In genomic region chr3:156551746-156552145, GRCh38 we compare ENCODE assay signal across 12 cellular contexts. TPM values are rescaled to one million over a fixed set of nuclear protein-coding genes. Genes with fewer than 3 reads are reported as not detected.
A peak's percentile ranks its signal among the peaks of the same experiment; 100 is the strongest.
DNase-seq lines count a peak whose midpoint lies in the region; ATAC-seq lines count a peak whose summit lies in the region.
"Had no signal": no experiment of that assay in that cellular context is flagged by ENCODE, and none has a peak within 500 bp of the region (broad histone marks: within the 10 kb centered on the region; RNA-seq: fewer than 3 reads in every experiment).

No MANE protein-coding gene starts in this region.

- H3K27ac Mint-ChIP-seq in activated CD4-positive, alpha-beta memory T cell treated with anti-CD3 and anti-CD28 coated beads for 36 hours: peak overlapping the region; percentile 11
- no peak overlapping the region for H3K27ac Mint-ChIP-seq in activated CD4-positive, alpha-beta memory T cell treated with anti-CD3 and anti-CD28 coated beads, Interleukin-2, amount 10 ng/mL, durations not matched to agents 7 days and 5 days

- H3K4me3 ChIP-seq in skeletal muscle cell (ENCODE audit: low read depth, low read length): peak overlapping the region; percentile 85
- H3K4me3 ChIP-seq: A549, suprapubic skin had no signal

- POLR2A ChIA-PET in activated CD4-positive, alpha-beta memory T cell treated with anti-CD3 and anti-CD28 coated beads for 36 hours (lab: Charles Lee): no interaction called here
- POLR2A ChIA-PET in activated CD4-positive, alpha-beta memory T cell treated with anti-CD3 and anti-CD28 coated beads, Interleukin-2, amount 10 ng/mL, durations not matched to agents 7 days and 5 days (lab: Charles Lee): interaction anchor here (1.1 kb wide), 1 partner anchor 123 kb away, joined by 3 read pairs; the partner anchor contains the start of gene TIPARP

- no peak for ATAC-seq in GM19455 (IDR thresholded peaks at IDR 0.05; ENCODE audit: unreplicated experiment)
- ATAC-seq: A549 had no signal

- H3K27me3 Mint-ChIP-seq in activated CD4-positive, alpha-beta memory T cell treated with anti-CD3 and anti-CD28 coated beads for 36 hours: no peaks in the 10 kb centered on the region
- H3K27me3 Mint-ChIP-seq in activated CD4-positive, alpha-beta memory T cell treated with anti-CD3 and anti-CD28 coated beads, Interleukin-2, amount 10 ng/mL, durations not matched to agents 7 days and 5 days: no peaks in the 10 kb centered on the region

- H3K4me1 Mint-ChIP-seq in activated CD4-positive, alpha-beta memory T cell treated with anti-CD3 and anti-CD28 coated beads for 36 hours (ENCODE audit: low read depth): peaks cover 59% of the 10 kb centered on the region
- peaks cover 64% of the 10 kb centered on the region for H3K4me1 Mint-ChIP-seq in activated CD4-positive, alpha-beta memory T cell treated with anti-CD3 and anti-CD28 coated beads, Interleukin-2, amount 10 ng/mL, durations not matched to agents 7 days and 5 days

- no peak overlapping the region for H3K4me3 Mint-ChIP-seq in activated CD4-positive, alpha-beta memory T cell treated with anti-CD3 and anti-CD28 coated beads for 36 hours
- no peak overlapping the region for H3K4me3 Mint-ChIP-seq in activated CD4-positive, alpha-beta memory T cell treated with anti-CD3 and anti-CD28 coated beads, Interleukin-2, amount 10 ng/mL, durations not matched to agents 7 days and 5 days

- DNase-seq in activated CD4-positive, alpha-beta memory T cell treated with anti-CD3 and anti-CD28 coated beads for 36 hours: no peak
- no peak for DNase-seq in activated CD4-positive, alpha-beta memory T cell treated with anti-CD3 and anti-CD28 coated beads, Interleukin-2, amount 10 ng/mL, durations not matched to agents 7 days and 5 days
- DNase-seq in SW 1271 (lab: John Stamatoyannopoulos, UW): peak; percentile 26 to 74
- peak; percentile 76 for DNase-seq in fibroblast of gingiva (ENCODE audit: low read depth)
- DNase-seq in skeletal muscle cell (ENCODE audit: low read depth): no peak
- DNase-seq in islet precursor cell: no peak
- no peak for DNase-seq in COLO829 (ENCODE audit: low spot score)
- DNase-seq: NCI-H524 treated with DMSO at 0.1 percent for 48 hours, WERI-Rb-1 had no signal

- intact Hi-C loops in activated CD4-positive, alpha-beta memory T cell treated with anti-CD3 and anti-CD28 coated beads for 36 hours (cut with micrococcal nuclease): loop anchor here (10.0 kb wide), 1 partner anchor 697 kb away; the partner anchor contains the start of gene SLC33A1

- no peaks in the 10 kb centered on the region for H3K9me3 Mint-ChIP-seq in activated CD4-positive, alpha-beta memory T cell treated with anti-CD3 and anti-CD28 coated beads for 36 hours
- H3K9me3 Mint-ChIP-seq in activated CD4-positive, alpha-beta memory T cell treated with anti-CD3 and anti-CD28 coated beads, Interleukin-2, amount 10 ng/mL, durations not matched to agents 7 days and 5 days: no peaks in the 10 kb centered on the region

- CTCF ChIA-PET in activated CD4-positive, alpha-beta memory T cell treated with anti-CD3 and anti-CD28 coated beads for 36 hours (lab: Charles Lee): interaction anchor here (1.0 kb wide), 1 partner anchor 586 kb away, joined by 4 read pairs; no protein-coding TSS in a partner anchor
- CTCF ChIA-PET in activated CD4-positive, alpha-beta memory T cell treated with anti-CD3 and anti-CD28 coated beads, Interleukin-2, amount 10 ng/mL, durations not matched to agents 7 days and 5 days (lab: Charles Lee): no interaction called here

- H3K36me3 Mint-ChIP-seq in activated CD4-positive, alpha-beta memory T cell treated with anti-CD3 and anti-CD28 coated beads for 36 hours: peaks cover 53% of the 10 kb centered on the region
- peaks cover 73% of the 10 kb centered on the region for H3K36me3 Mint-ChIP-seq in activated CD4-positive, alpha-beta memory T cell treated with anti-CD3 and anti-CD28 coated beads, Interleukin-2, amount 10 ng/mL, durations not matched to agents 7 days and 5 days (ENCODE audit: low read depth)

RNA-seq across cellular contexts. Expression of gene SSR3, which starts 3.2 kb away (rescaled TPM):
- total RNA-seq in activated CD4-positive, alpha-beta memory T cell treated with anti-CD3 and anti-CD28 coated beads for 36 hours: 100 to 1,000 TPM; 162 to 170 TPM
- 100 to 1,000 TPM; 167 to 174 TPM for total RNA-seq in activated CD4-positive, alpha-beta memory T cell treated with anti-CD3 and anti-CD28 coated beads, Interleukin-2, amount 10 ng/mL, durations not matched to agents 7 days and 5 days

Comparison
In these comparisons a context has a peak if more than half of its experiments do, and no peak if none do; other contexts are left out.
1. DNase-seq: peak in SW 1271 (2 of 2) and fibroblast of gingiva (single experiment); none in activated CD4-positive, alpha-beta memory T cell treated with anti-CD3 and anti-CD28 coated beads for 36 hours (single experiment), activated CD4-positive, alpha-beta memory T cell treated with anti-CD3 and anti-CD28 coated beads, Interleukin-2, amount 10 ng/mL, durations not matched to agents 7 days and 5 days (single experiment), skeletal muscle cell (single experiment), islet precursor cell (single experiment) and COLO829 (single experiment).